Comparison of ENCODE assay signal across 30 cellular contexts in the genomic region with DNA sequence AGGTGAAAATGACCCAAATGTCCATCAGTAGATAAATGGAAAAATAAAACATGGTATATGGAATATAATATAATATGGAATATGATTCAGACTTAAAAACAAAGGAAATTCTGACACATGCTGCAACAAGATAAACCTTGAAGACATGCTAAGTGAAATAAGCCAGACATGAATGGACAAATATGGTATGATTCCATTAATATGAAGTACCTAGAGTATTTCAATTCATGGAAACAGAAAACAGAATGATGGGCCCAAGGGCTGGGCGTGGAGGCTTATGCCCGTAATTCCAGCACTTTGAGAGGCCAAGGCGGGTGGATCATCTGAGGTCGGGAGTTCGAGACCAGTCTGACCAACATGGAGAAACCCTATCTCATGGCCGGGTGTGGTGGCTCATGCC.
"Had no signal": no experiment of that assay in that cellular context is flagged by ENCODE, and none has a peak within 500 bp of the region (broad histone marks: within the 10 kb centered on the region; RNA-seq: fewer than 3 reads in every experiment).

No MANE protein-coding gene starts in this region.

- H3K4me3 Mint-ChIP-seq: activated B cell treated with CpG ODN at 0.5 μM for 24 hours; activated CD4-positive, alpha-beta memory T cell treated with anti-CD3 and anti-CD28 coated beads for 36 hours; activated CD4-positive, alpha-beta T cell treated with anti-CD3 and anti-CD28 coated beads, Interleukin-2, amount 10 ng/mL, durations not matched to agents 24 days and 14 days; activated CD8-positive, alpha-beta T cell treated with anti-CD3 and anti-CD28 coated beads for 36 hours; activated naive CD4-positive, alpha-beta T cell treated with anti-CD3 and anti-CD28 coated beads, Interleukin-2, amount 10 ng/mL, durations not matched to agents 7 days and 5 days; activated naive CD8-positive, alpha-beta T cell treated with anti-CD3 and anti-CD28 coated beads, Interleukin-2, amount 10 ng/mL, durations not matched to agents 7 days and 5 days; activated naive CD8-positive, alpha-beta T cell treated with anti-CD3 and anti-CD28 coated beads, Interleukin-2, amount 50 U/mL, for 24 hours; activated T-cell treated with anti-CD3 and anti-CD28 coated beads, Interleukin-2, amount 50 U/mL, for 24 hours; brain; T-helper 1 cell treated with Interleukin-12 subunit alpha and Interleukin-12 subunit beta and Interleukin-4 antibody, amounts not matched to agents 30 μg/mL and 1 μg/mL, for 36 hours; T-helper 2 cell treated with Interferon-gamma antibody and Interleukin-4, amounts not matched to agents 5 μg/mL and 100 μg/mL, for 36 hours had no signal

- H3K27me3 Mint-ChIP-seq: activated B cell treated with CpG ODN at 0.5 μM for 24 hours; activated CD4-positive, alpha-beta memory T cell treated with anti-CD3 and anti-CD28 coated beads for 36 hours; activated CD4-positive, alpha-beta T cell treated with anti-CD3 and anti-CD28 coated beads, Interleukin-2, amount 10 ng/mL, durations not matched to agents 24 days and 14 days; activated CD8-positive, alpha-beta T cell treated with anti-CD3 and anti-CD28 coated beads for 36 hours; activated naive CD8-positive, alpha-beta T cell treated with anti-CD3 and anti-CD28 coated beads, Interleukin-2, amount 50 U/mL, for 24 hours; activated T-cell treated with anti-CD3 and anti-CD28 coated beads, Interleukin-2, amount 50 U/mL, for 24 hours had no signal

- H3K36me3 Mint-ChIP-seq: activated CD4-positive, alpha-beta memory T cell treated with anti-CD3 and anti-CD28 coated beads for 36 hours; activated naive CD8-positive, alpha-beta T cell treated with anti-CD3 and anti-CD28 coated beads, Interleukin-2, amount 10 ng/mL, durations not matched to agents 7 days and 5 days had no signal

- H3K27ac Mint-ChIP-seq: activated B cell treated with CpG ODN at 0.5 μM for 24 hours; activated CD4-positive, alpha-beta memory T cell treated with anti-CD3 and anti-CD28 coated beads for 36 hours; activated CD4-positive, alpha-beta T cell treated with anti-CD3 and anti-CD28 coated beads, Interleukin-2, amount 10 ng/mL, durations not matched to agents 24 days and 14 days; activated CD8-positive, alpha-beta T cell treated with anti-CD3 and anti-CD28 coated beads for 36 hours; activated naive CD4-positive, alpha-beta T cell treated with anti-CD3 and anti-CD28 coated beads, Interleukin-2, amount 10 ng/mL, durations not matched to agents 7 days and 5 days; activated naive CD8-positive, alpha-beta T cell treated with anti-CD3 and anti-CD28 coated beads, Interleukin-2, amount 10 ng/mL, durations not matched to agents 7 days and 5 days; activated naive CD8-positive, alpha-beta T cell treated with anti-CD3 and anti-CD28 coated beads, Interleukin-2, amount 50 U/mL, for 24 hours; activated T-cell treated with anti-CD3 and anti-CD28 coated beads, Interleukin-2, amount 50 U/mL, for 24 hours; activated T-helper 2 cell treated with anti-CD3 and anti-CD28 coated beads, Interferon-gamma antibody, Interleukin-2, Interleukin-4, amounts not matched to agents 10 μg/mL and 5 μg/mL and 100 μg/mL, durations not matched to agents 14 hours and 24 hours and 36 hours; brain; T-helper 1 cell treated with Interleukin-12 subunit alpha and Interleukin-12 subunit beta and Interleukin-4 antibody, amounts not matched to agents 30 μg/mL and 1 μg/mL, for 36 hours; T-helper 2 cell treated with Interferon-gamma antibody and Interleukin-4, amounts not matched to agents 5 μg/mL and 100 μg/mL, for 36 hours had no signal

- H3K4me1 Mint-ChIP-seq: activated naive CD8-positive, alpha-beta T cell treated with anti-CD3 and anti-CD28 coated beads, Interleukin-2, amount 50 U/mL, for 24 hours had no signal

- DNase-seq: activated B cell treated with CpG ODN at 0.5 μM for 24 hours; activated CD4-positive, alpha-beta memory T cell treated with anti-CD3 and anti-CD28 coated beads for 36 hours; activated CD4-positive, alpha-beta T cell treated with anti-CD3 and anti-CD28 coated beads for 4 hours; activated CD4-positive, alpha-beta T cell treated with anti-CD3 and anti-CD28 coated beads, Interleukin-2, amount 10 ng/mL, durations not matched to agents 24 days and 14 days; activated CD4-positive, alpha-beta T cell treated with anti-CD3 and anti-CD28 coated beads, Interleukin-2, amount 50 U/mL, for 1 hour; activated CD4-positive, alpha-beta T cell treated with anti-CD3 and anti-CD28 coated beads, Interleukin-2, amount 50 U/mL, for 4 hours; activated CD4-positive, CD25-positive, alpha-beta regulatory T cell treated with anti-CD3 and anti-CD28 coated beads, Interleukin-2, amount 50 U/mL, for 72 hours; activated CD8-positive, alpha-beta memory T cell treated with anti-CD3 and anti-CD28 coated beads, Interleukin-2, amount 50 U/mL, for 48 hours; activated CD8-positive, alpha-beta T cell treated with anti-CD3 and anti-CD28 coated beads for 36 hours; activated effector memory CD4-positive, alpha-beta T cell treated with Interleukin-2 at 50 U/mL for 16 hours; activated gamma-delta T cell; activated naive CD4-positive, alpha-beta T cell treated with anti-CD3 and anti-CD28 coated beads, Interleukin-2, amount 10 ng/mL, durations not matched to agents 7 days and 5 days; activated naive CD4-positive, alpha-beta T cell treated with Interleukin-2 at 50 U/mL for 16 hours; activated naive CD8-positive, alpha-beta T cell treated with anti-CD3 and anti-CD28 coated beads, Interleukin-2, amount 10 ng/mL, durations not matched to agents 7 days and 5 days; activated naive CD8-positive, alpha-beta T cell treated with anti-CD3 and anti-CD28 coated beads, Interleukin-2, amount 50 U/mL, for 24 hours; activated T-cell treated with anti-CD3 and anti-CD28 coated beads, Interleukin-2, amount 50 U/mL, for 24 hours; activated T-cell treated with anti-CD3 and anti-CD28 coated beads, Interleukin-2, amount 50 U/mL, for 48 hours; amygdala; anterior cingulate cortex; central memory CD4-positive, alpha-beta T cell; SW 1271; T-helper 1 cell; T-helper 2 cell; T-helper 9 cell had no signal

- FAIRE-seq: TTC549 had no signal

- H3K9me3 Mint-ChIP-seq: activated B cell treated with CpG ODN at 0.5 μM for 24 hours; activated CD4-positive, alpha-beta memory T cell treated with anti-CD3 and anti-CD28 coated beads for 36 hours; activated CD4-positive, alpha-beta T cell treated with anti-CD3 and anti-CD28 coated beads, Interleukin-2, amount 10 ng/mL, durations not matched to agents 24 days and 14 days; activated CD8-positive, alpha-beta T cell treated with anti-CD3 and anti-CD28 coated beads for 36 hours; activated naive CD4-positive, alpha-beta T cell treated with anti-CD3 and anti-CD28 coated beads, Interleukin-2, amount 10 ng/mL, durations not matched to agents 7 days and 5 days; activated naive CD8-positive, alpha-beta T cell treated with anti-CD3 and anti-CD28 coated beads, Interleukin-2, amount 10 ng/mL, durations not matched to agents 7 days and 5 days; activated naive CD8-positive, alpha-beta T cell treated with anti-CD3 and anti-CD28 coated beads, Interleukin-2, amount 50 U/mL, for 24 hours; activated T-cell treated with anti-CD3 and anti-CD28 coated beads, Interleukin-2, amount 50 U/mL, for 24 hours; activated T-helper 2 cell treated with anti-CD3 and anti-CD28 coated beads, Interferon-gamma antibody, Interleukin-2, Interleukin-4, amounts not matched to agents 10 μg/mL and 5 μg/mL and 100 μg/mL, durations not matched to agents 14 hours and 24 hours and 36 hours; T-helper 1 cell treated with Interleukin-12 subunit alpha and Interleukin-12 subunit beta and Interleukin-4 antibody, amounts not matched to agents 30 μg/mL and 1 μg/mL, for 36 hours; T-helper 2 cell treated with Interferon-gamma antibody and Interleukin-4, amounts not matched to agents 5 μg/mL and 100 μg/mL, for 36 hours had no signal

- H3K27me3 ChIP-seq: ascending aorta had no signal

- H3K36me3 ChIP-seq: ascending aorta had no signal

- H3K4me3 ChIP-seq: ascending aorta had no signal
